Comparison of ENCODE assay signal across 12 cellular contexts in the genomic region with DNA sequence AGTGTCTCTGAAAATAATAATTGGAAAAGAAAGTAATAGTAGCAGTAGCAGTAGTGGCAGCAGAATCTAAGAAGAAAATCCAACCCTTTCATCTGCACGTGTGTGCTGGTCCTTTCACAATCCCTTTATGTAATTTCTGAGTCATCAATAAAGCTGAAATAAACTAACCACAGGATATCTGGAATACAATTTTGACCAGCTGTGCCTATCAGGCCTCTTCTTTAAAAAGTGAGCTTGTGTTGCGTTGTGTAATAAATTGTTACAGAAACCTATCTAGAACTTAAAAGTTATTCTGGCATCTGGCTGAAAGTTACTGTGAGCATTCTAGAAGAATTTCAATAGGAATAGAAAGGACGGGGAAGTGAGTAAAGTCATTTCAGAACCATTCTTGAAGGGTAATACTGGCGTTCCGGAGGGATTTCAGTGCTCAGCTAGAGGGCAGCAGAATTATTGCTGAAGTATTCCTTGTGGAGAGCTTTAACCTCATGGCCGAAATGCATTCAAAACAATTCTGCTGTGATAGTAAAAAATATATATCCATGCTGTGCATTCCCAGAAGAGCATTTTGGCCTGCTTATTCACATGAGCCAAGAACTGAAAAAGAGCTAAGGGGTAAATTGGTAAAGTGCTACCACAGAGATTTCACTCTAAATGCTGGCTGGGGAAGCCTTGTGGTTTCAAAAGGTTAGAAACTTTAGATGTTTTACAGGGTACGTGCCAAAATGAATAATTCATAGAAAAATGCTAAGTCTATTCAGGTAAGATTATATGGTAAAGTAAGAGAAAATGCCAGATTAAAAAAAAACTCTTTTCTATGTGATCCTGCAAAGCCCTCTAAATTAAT.
DNase-seq lines count a peak whose midpoint lies in the region; ATAC-seq and TF ChIP-seq lines count a peak whose summit lies in the region.
"Had no signal": no experiment of that assay in that cellular context is flagged by ENCODE, and none has a peak within 500 bp of the region (broad histone marks: within the 10 kb centered on the region; RNA-seq: fewer than 3 reads in every experiment).

No MANE protein-coding gene starts in this region.

- H3K27ac ChIP-seq in Panc1 (ENCODE audit: low read length) (no peak overlapping the region), aorta (ENCODE audit: low read depth in 1 of 2, low read length in 2 of 2) (no peak overlapping the region), SJCRH30 (no peak overlapping the region)
- H3K27ac ChIP-seq: testis had no signal

- H3K9me3 ChIP-seq in Panc1 (ENCODE audit: control insufficient read depth, insufficient read depth, low read depth, low read length) (no peaks in the 10 kb centered on the region), aorta (ENCODE audit: control insufficient read depth, low read length) (no peaks in the 10 kb centered on the region), SJCRH30 (replicated peaks) (no peaks in the 10 kb centered on the region)
- H3K9me3 ChIP-seq: HAP-1, testis had no signal

- CTCF ChIA-PET in Panc1 (lab: Charles Lee), result no interaction called here

- DNase-seq in HPDE6-E6E7 (ENCODE audit: extremely low spot score) (peak; percentile 3), Panc1 (ENCODE audit: low read depth, low spot score) (no peak), epithelial cell of esophagus (ENCODE audit: low read depth) (peak; percentile 53), aorta (no peak), HuH-7.5 (ENCODE audit: low spot score) (no peak), SJCRH30 (no peak)
- DNase-seq: activated CD4-positive, alpha-beta T cell treated with anti-CD3 and anti-CD28 coated beads for 36 hours; hippocampal formation; NCI-H1417 treated with DMSO at 0.1 percent for 48 hours had no signal

- no peaks in the 10 kb centered on the region for H3K27me3 ChIP-seq in Panc1 (ENCODE audit: control insufficient read depth, insufficient read depth, low read length)
- no peaks in the 10 kb centered on the region for H3K27me3 ChIP-seq in aorta (ENCODE audit: control insufficient read depth in 1 of 2, insufficient read depth in 2 of 2, low read length in 1 of 2)
- no peaks in the 10 kb centered on the region for H3K27me3 ChIP-seq in SJCRH30
- H3K27me3 ChIP-seq: testis had no signal

- POLR2A ChIA-PET in Panc1 (lab: Charles Lee), result interaction anchor here (0.7 kb wide), 1 partner anchor 41 kb away, joined by 3 read pairs; no protein-coding TSS in a partner anchor

- H3K4me1 ChIP-seq in Panc1 (ENCODE audit: control insufficient read depth, insufficient read depth, low read length) (no peaks in the 10 kb centered on the region), aorta (ENCODE audit: control insufficient read depth in 1 of 2, insufficient read depth in 2 of 2, low read length in 2 of 2) (no peaks in the 10 kb centered on the region), SJCRH30 (no peaks in the 10 kb centered on the region)
- H3K4me1 ChIP-seq: HAP-1, testis had no signal

- intact Hi-C loops in Panc1 (cut with micrococcal nuclease; ENCODE audit: unreplicated experiment) (no loop called here), aorta (cut with DNase I) (no loop called here)

- in situ Hi-C loops in Panc1 (cut with HindIII; ENCODE audit: low pct_unique_long_range_greater_than_20kb, low sequenced_read_pairs), result no loop called here

- no peak for ATAC-seq in Panc1
- ATAC-seq in aorta (ENCODE audit: low FRiP score), result peak; percentile 22
- no peak for ATAC-seq in GM21381 (IDR thresholded peaks at IDR 0.05; ENCODE audit: unreplicated experiment)
- ATAC-seq: activated CD4-positive, alpha-beta T cell treated with anti-CD3 and anti-CD28 coated beads for 36 hours had no signal

- TF ChIP-seq CTCF in Panc1 (IDR thresholded peaks at IDR 0.05), result 0 out of 2 replicates have a peak, but pooled peaks have one; percentile 7
- no peak for TF ChIP-seq CTCF in epithelial cell of esophagus (IDR thresholded peaks at IDR 0.05; ENCODE audit: insufficient read depth, low read depth, low read length, missing control alignments)

- no peak overlapping the region for H3K4me3 ChIP-seq in Panc1 (ENCODE audit: low read depth in 2 of 2, low read length in 2 of 2)
- H3K4me3 ChIP-seq in epithelial cell of esophagus (ENCODE audit: low read length), result no peak overlapping the region
- H3K4me3 ChIP-seq in aorta (ENCODE audit: low read length in 2 of 2), result no peak overlapping the region
- no peak overlapping the region for H3K4me3 ChIP-seq in SJCRH30
- H3K4me3 ChIP-seq: HAP-1, testis had no signal

- WGBS in aorta, 2 donors, result 45 to 49% methylated on average over 7 of the region's 7 CpGs

- H3K36me3 ChIP-seq in Panc1 (ENCODE audit: control insufficient read depth, insufficient read depth, low read length) (no peaks in the 10 kb centered on the region), aorta (ENCODE audit: control insufficient read depth in 1 of 2, insufficient read depth in 2 of 2, low read length in 1 of 2) (no peaks in the 10 kb centered on the region), SJCRH30 (no peaks in the 10 kb centered on the region)
- H3K36me3 ChIP-seq: HAP-1 had no signal

- no TSS peak for BruUV-seq in Panc1 (replicated peaks; lab: Mats Ljungman, UMichigan)

Comparison
In these comparisons a context has a peak if more than half of its experiments do, and no peak if none do; other contexts are left out.
1. DNase-seq: peak in HPDE6-E6E7 (single experiment) and epithelial cell of esophagus (single experiment); none in Panc1 (single experiment), aorta (0 of 2), HuH-7.5 (single experiment) and SJCRH30 (0 of 2).